Comparison of ENCODE assay signal across 8 cellular contexts in genomic region chr13:78121459-78122348, GRCh38.
DNase-seq lines count a peak whose midpoint lies in the region; ATAC-seq and TF ChIP-seq lines count a peak whose summit lies in the region.

No MANE protein-coding gene starts in this region.

- POLR2A ChIA-PET in MCF 10A (lab: Yijun Ruan, JAX), result interaction anchor here (0.6 to 1.7 kb wide), 2 partner anchors 307 to 345 kb away, joined by 3 to 4 read pairs; no protein-coding TSS in a partner anchor

- no peak for ATAC-seq in CD4-positive, CD25-positive, alpha-beta regulatory T cell (ENCODE audit: low read depth in 2 of 2)
- ATAC-seq in GM18858 (IDR thresholded peaks at IDR 0.05; ENCODE audit: unreplicated experiment) (peak; percentile 35), HG02973 (IDR thresholded peaks at IDR 0.05; ENCODE audit: unreplicated experiment) (no peak)

- intact Hi-C loops in MCF 10A (cut with micrococcal nuclease), result loop anchor here (1.0 kb wide), 2 partner anchors 311 to 342 kb away; no protein-coding TSS in a partner anchor

- no peak overlapping the region for H3K27ac ChIP-seq in CD4-positive, CD25-positive, alpha-beta regulatory T cell (ENCODE audit: insufficient read depth, low read length, poor library complexity, severe bottlenecking)
- H3K27ac ChIP-seq in Peyer's patch, result no peak overlapping the region

- H3K36me3 Mint-ChIP-seq in CD4-positive, CD25-positive, alpha-beta regulatory T cell, result no peaks in the 10 kb centered on the region
- H3K36me3 Mint-ChIP-seq in MCF 10A (ENCODE audit: insufficient read depth, unreplicated experiment), result no peaks in the 10 kb centered on the region

- CTCF ChIA-PET in MCF 10A (lab: Yijun Ruan, JAX), result interaction anchor here (0.5 to 3.5 kb wide), 55 partner anchors 9 to 1162 kb away, joined by 3 to 105 read pairs (median 4); no protein-coding TSS in a partner anchor

- H3K27me3 Mint-ChIP-seq in CD4-positive, CD25-positive, alpha-beta regulatory T cell, result peaks cover 4% of the 10 kb centered on the region
- H3K27me3 Mint-ChIP-seq in MCF 10A (ENCODE audit: insufficient read depth, unreplicated experiment), result peaks cover 75% of the 10 kb centered on the region

- H3K4me1 Mint-ChIP-seq in CD4-positive, CD25-positive, alpha-beta regulatory T cell, result no peaks in the 10 kb centered on the region
- no peaks in the 10 kb centered on the region for H3K4me1 Mint-ChIP-seq in MCF 10A (ENCODE audit: insufficient read depth, unreplicated experiment)

- no peak overlapping the region for H3K4me3 ChIP-seq in CD4-positive, CD25-positive, alpha-beta regulatory T cell (ENCODE audit: low read depth, low read length)
- H3K4me3 ChIP-seq in Peyer's patch (no peak overlapping the region), kidney epithelial cell (ENCODE audit: low read depth, low read length) (no peak overlapping the region)

- no peaks in the 10 kb centered on the region for H3K9me3 Mint-ChIP-seq in CD4-positive, CD25-positive, alpha-beta regulatory T cell
- no peaks in the 10 kb centered on the region for H3K9me3 Mint-ChIP-seq in MCF 10A (ENCODE audit: unreplicated experiment)

- no peaks in the 10 kb centered on the region for H3K4me1 ChIP-seq in CD4-positive, CD25-positive, alpha-beta regulatory T cell (ENCODE audit: control insufficient read depth, insufficient read depth, low read length, poor library complexity, severe bottlenecking)
- no peaks in the 10 kb centered on the region for H3K4me1 ChIP-seq in Peyer's patch

- H3K27me3 ChIP-seq in CD4-positive, CD25-positive, alpha-beta regulatory T cell (ENCODE audit: control insufficient read depth, insufficient read depth, low read length), result no peaks in the 10 kb centered on the region
- H3K27me3 ChIP-seq in Peyer's patch (no peaks in the 10 kb centered on the region), kidney epithelial cell (ENCODE audit: control insufficient read depth, insufficient read depth, low read length) (peaks cover 2% of the 10 kb centered on the region)

- H3K4me3 Mint-ChIP-seq in CD4-positive, CD25-positive, alpha-beta regulatory T cell, result no peak overlapping the region
- no peak overlapping the region for H3K4me3 Mint-ChIP-seq in MCF 10A (ENCODE audit: unreplicated experiment)

- TF ChIP-seq CTCF in Peyer's patch (IDR thresholded peaks at IDR 0.05) (peak; percentile 63 to 78 (median 72)), MCF 10A (IDR thresholded peaks at IDR 0.05; ENCODE audit: unreplicated experiment) (peak; percentile 87), kidney epithelial cell (IDR thresholded peaks at IDR 0.05; ENCODE audit: insufficient read depth, low read length, poor library complexity, severe bottlenecking) (peak; percentile 71)

- no peaks in the 10 kb centered on the region for H3K36me3 ChIP-seq in CD4-positive, CD25-positive, alpha-beta regulatory T cell (ENCODE audit: control insufficient read depth, insufficient read depth, low read length)
- no peaks in the 10 kb centered on the region for H3K36me3 ChIP-seq in Peyer's patch
- no peaks in the 10 kb centered on the region for H3K36me3 ChIP-seq in kidney epithelial cell (ENCODE audit: control insufficient read depth, insufficient read depth, low read length)

- no TSS peak for BruUV-seq in MCF 10A (replicated peaks; lab: Mats Ljungman, UMichigan)

- no peak overlapping the region for H3K27ac Mint-ChIP-seq in CD4-positive, CD25-positive, alpha-beta regulatory T cell
- no peak overlapping the region for H3K27ac Mint-ChIP-seq in MCF 10A (ENCODE audit: low read depth, unreplicated experiment)

- DNase-seq in CD4-positive, CD25-positive, alpha-beta regulatory T cell, result peak in 2 of 3 donors; percentile 32 to 70
- DNase-seq in HT-29 (ENCODE audit: low spot score) (peak; percentile 46), Peyer's patch (peak in 2 of 3 donors; percentile 19 to 67), MCF 10A (ENCODE audit: unreplicated experiment) (peak; percentile 69), kidney epithelial cell (ENCODE audit: low read depth) (peak; percentile 29)
- peak; percentile 44 for DNase-seq in stimulated activated CD4-positive, alpha-beta T cell treated with anti-CD3 and anti-CD28 coated beads, Interleukin-4, amount 100 ng/mL, for 24 hours

- no peak for TF ChIP-seq POLR2A in Peyer's patch (IDR thresholded peaks at IDR 0.05)

- no peaks in the 10 kb centered on the region for H3K9me3 ChIP-seq in CD4-positive, CD25-positive, alpha-beta regulatory T cell (ENCODE audit: control insufficient read depth in 2 of 2, low read length in 2 of 2)
- no peaks in the 10 kb centered on the region for H3K9me3 ChIP-seq in Peyer's patch
